ENCODE assay signal across 9 cellular contexts in genomic region chr19:13865578-13866462, GRCh38. TPM values are rescaled to one million over a fixed set of nuclear protein-coding genes. Genes with fewer than 3 reads are reported as not detected.
DNase-seq lines count a peak whose midpoint lies in the region; ATAC-seq and TF ChIP-seq lines count a peak whose summit lies in the region.
"Had no signal": no experiment of that assay in that cellular context is flagged by ENCODE, and none has a peak within 500 bp of the region (broad histone marks: within the 10 kb centered on the region; RNA-seq: fewer than 3 reads in every experiment).

No MANE protein-coding gene starts in this region.

- peak overlapping the region; percentile 61 to 90 (median 75) for H3K4me3 Mint-ChIP-seq in T-cell

- CTCF ChIA-PET in T-cell (lab: Charles Lee): interaction anchor here (0.6 kb wide), 5 partner anchors 14 to 267 kb away, joined by 3 to 11 read pairs (median 3); no protein-coding TSS in a partner anchor

- TF ChIP-seq CTCF in fibroblast of mammary gland (conservative IDR thresholded peaks at IDR 0.05; ENCODE audit: control insufficient read depth, insufficient read depth, low read depth, low read length): no peak

- H3K36me3 Mint-ChIP-seq in T-cell: no peaks in the 10 kb centered on the region

- no peaks in the 10 kb centered on the region for H3K9me3 Mint-ChIP-seq in T-cell

- H3K4me1 Mint-ChIP-seq in T-cell: peaks cover 35 to 43% (median 37%) of the 10 kb centered on the region in 3 donors

- DNase-seq in NCI-H748 (lab: John Stamatoyannopoulos, UW; ENCODE audit: unreplicated experiment): peak; percentile 44
- no peak for DNase-seq in NCI-H748 treated with DMSO at 0.1 percent for 48 hours (lab: John Stamatoyannopoulos, UW)
- peak in 1 of 34 experiments; percentile 13 for DNase-seq in T-cell
- DNase-seq in fibroblast of mammary gland (ENCODE audit: low read depth): no peak
- DNase-seq in retina: peak; percentile 58
- DNase-seq in NCI-H1048 (lab: John Stamatoyannopoulos, UW): no peak

- POLR2A ChIA-PET in T-cell (lab: Charles Lee): interaction anchor here in 1 of 2 donors (0.6 kb wide), 2 partner anchors 77 to 544 kb away, joined by 4 to 10 read pairs; no protein-coding TSS in a partner anchor

- ATAC-seq in T-cell (replicated peaks in 1 of 4) (no peak), HG02870 (IDR thresholded peaks at IDR 0.05; ENCODE audit: unreplicated experiment) (no peak), HG03439 (IDR thresholded peaks at IDR 0.05; ENCODE audit: unreplicated experiment) (no peak)

- H3K27me3 Mint-ChIP-seq in T-cell: peaks cover 23 to 44% of the 10 kb centered on the region in 2 donors

- no peak overlapping the region for H3K27ac Mint-ChIP-seq in T-cell

- H3K4me3 ChIP-seq in fibroblast of mammary gland (ENCODE audit: control insufficient read depth, low read depth, low read length): peak overlapping the region; percentile 36

RNA-seq across cellular contexts. Expression of gene NANOS3, which starts 11.1 kb away (rescaled TPM):
- total RNA-seq in T-cell: 1 to 10 TPM in 3 of 5 donors, under 1 TPM in 1, not detected in 1; 0.85 to 2.3 (median 1.5) TPM
- total RNA-seq: subcutaneous adipose tissue had no signal

RNA-seq across cellular contexts. Expression of gene BRME1, which starts 40.1 kb away (rescaled TPM):
- total RNA-seq in T-cell: 1 to 10 TPM; 1.3 to 3.6 (median 1.7) TPM

RNA-seq across cellular contexts. Expression of gene CC2D1A, which starts 40.2 kb away (rescaled TPM):
- total RNA-seq in T-cell: 10 to 100 TPM; 25.9 to 41.3 (median 37.4) TPM

Comparison
In these comparisons a context has a peak if more than half of its experiments do, and no peak if none do; other contexts are left out.
1. DNase-seq: peak in NCI-H748 (single experiment) and retina (single experiment); none in NCI-H748 treated with DMSO at 0.1 percent for 48 hours (single experiment), fibroblast of mammary gland (single experiment) and NCI-H1048 (single experiment).